1 cellular context compared by ENCODE assay signal in genomic region chr21:33374874-33375644, GRCh38.
TF ChIP-seq lines count a peak whose summit lies in the region.

No MANE protein-coding gene starts in this region.

TF ChIP-seq in SK-N-SH treated with all-trans-retinoic acid at 6 μM for 48 hours, 23 proteins besides CTCF, POLR2A, EP300 and RAD21:
- TF ChIP-seq SNAI2 (CRISPR knock-in tag; IDR thresholded peaks at IDR 0.05): no peak
- no peak for TF ChIP-seq CSDC2 (CRISPR knock-in tag; IDR thresholded peaks at IDR 0.05)
- no peak for TF ChIP-seq ZFP30 (CRISPR knock-in tag; IDR thresholded peaks at IDR 0.05)
- no peak for TF ChIP-seq BACH2 (CRISPR knock-in tag; IDR thresholded peaks at IDR 0.05; ENCODE audit: borderline replicate concordance)
- TF ChIP-seq ARNTL (CRISPR knock-in tag; IDR thresholded peaks at IDR 0.05; ENCODE audit: borderline replicate concordance, low read depth): no peak
- TF ChIP-seq TOX (CRISPR knock-in tag; IDR thresholded peaks at IDR 0.05; ENCODE audit: borderline replicate concordance): no peak
- no peak for TF ChIP-seq ZC3H10 (CRISPR knock-in tag; IDR thresholded peaks at IDR 0.05)
- TF ChIP-seq ZFP3 (CRISPR knock-in tag; IDR thresholded peaks at IDR 0.05): no peak
- no peak for TF ChIP-seq ZNF70 (CRISPR knock-in tag; IDR thresholded peaks at IDR 0.05)
- no peak for TF ChIP-seq ESRRG (CRISPR knock-in tag; IDR thresholded peaks at IDR 0.05)
- TF ChIP-seq PATZ1 (CRISPR knock-in tag; IDR thresholded peaks at IDR 0.05; ENCODE audit: borderline replicate concordance): no peak
- TF ChIP-seq POU6F1 (CRISPR knock-in tag; IDR thresholded peaks at IDR 0.05; ENCODE audit: borderline replicate concordance, low read depth): no peak
- TF ChIP-seq ZNF8 (CRISPR knock-in tag; IDR thresholded peaks at IDR 0.05): no peak
- TF ChIP-seq CREB5 (CRISPR knock-in tag; IDR thresholded peaks at IDR 0.05; ENCODE audit: low read depth): no peak
- TF ChIP-seq GLIS3 (CRISPR knock-in tag; IDR thresholded peaks at IDR 0.05): no peak
- no peak for TF ChIP-seq ZNF565 (CRISPR knock-in tag; conservative IDR thresholded peaks at IDR 0.05; ENCODE audit: low read depth)
- no peak for TF ChIP-seq TSHZ2 (CRISPR knock-in tag; IDR thresholded peaks at IDR 0.05)
- no peak for TF ChIP-seq TCF4 (CRISPR knock-in tag; IDR thresholded peaks at IDR 0.05; ENCODE audit: borderline replicate concordance)
